Comparison of ENCODE assay signal across 26 cellular contexts in genomic region chr20:62910217-62910766, GRCh38. TPM values are rescaled to one million over a fixed set of nuclear protein-coding genes. Genes with fewer than 3 reads are reported as not detected.
DNase-seq lines count a peak whose midpoint lies in the region; ATAC-seq, FAIRE-seq and TF ChIP-seq lines count a peak whose summit lies in the region.
"Had no signal": no experiment of that assay in that cellular context is flagged by ENCODE, and none has a peak within 500 bp of the region (broad histone marks: within the 10 kb centered on the region; RNA-seq: fewer than 3 reads in every experiment).

No MANE protein-coding gene starts in this region.

- no peak overlapping the region for H3K4me3 Mint-ChIP-seq in activated CD4-positive, alpha-beta memory T cell treated with anti-CD3 and anti-CD28 coated beads for 36 hours
- H3K4me3 Mint-ChIP-seq in activated CD4-positive, alpha-beta memory T cell treated with anti-CD3 and anti-CD28 coated beads, Interleukin-2, amount 10 ng/mL, durations not matched to agents 7 days and 5 days = no peak overlapping the region
- H3K4me3 Mint-ChIP-seq in CD4-positive, alpha-beta T cell = no peak overlapping the region
- no peak overlapping the region for H3K4me3 Mint-ChIP-seq in immature natural killer cell
- H3K4me3 Mint-ChIP-seq: activated T-cell treated with anti-CD3 and anti-CD28 coated beads, Interleukin-2, amount 50 U/mL, for 4 hours had no signal

- H3K9me3 ChIP-seq in CD4-positive, alpha-beta T cell (ENCODE audit: control insufficient read depth, low read length) = no peaks in the 10 kb centered on the region
- H3K9me3 ChIP-seq in RWPE2 (ENCODE audit: severe bottlenecking) (no peaks in the 10 kb centered on the region), lower lobe of right lung (no peaks in the 10 kb centered on the region), hepatocyte (ENCODE audit: low read depth) (no peaks in the 10 kb centered on the region)
- H3K9me3 ChIP-seq: esophagus squamous epithelium, SJSA1, tibial artery had no signal

- intact Hi-C loops in activated CD4-positive, alpha-beta memory T cell treated with anti-CD3 and anti-CD28 coated beads for 36 hours (cut with micrococcal nuclease) = no loop called here
- intact Hi-C loops in CD4-positive, alpha-beta T cell (cut with DNase I, micrococcal nuclease) = no loop called here
- intact Hi-C loops in lower lobe of right lung (cut with DNase I) = no loop called here

- H4K20me1 ChIP-seq in hepatocyte (ENCODE audit: insufficient read depth, poor library complexity, severe bottlenecking) = peaks cover 86% of the 10 kb centered on the region

- TF ChIP-seq CTCF in CD4-positive, alpha-beta T cell (IDR thresholded peaks at IDR 0.05) = no peak
- TF ChIP-seq CTCF in RWPE2 (IDR thresholded peaks at IDR 0.05; ENCODE audit: poor library complexity, severe bottlenecking) (no peak), lower lobe of right lung (IDR thresholded peaks at IDR 0.05) (no peak), hepatocyte (IDR thresholded peaks at IDR 0.05; ENCODE audit: poor library complexity) (no peak)

- H3K9me3 Mint-ChIP-seq in activated CD4-positive, alpha-beta memory T cell treated with anti-CD3 and anti-CD28 coated beads for 36 hours = no peaks in the 10 kb centered on the region
- no peaks in the 10 kb centered on the region for H3K9me3 Mint-ChIP-seq in activated CD4-positive, alpha-beta memory T cell treated with anti-CD3 and anti-CD28 coated beads, Interleukin-2, amount 10 ng/mL, durations not matched to agents 7 days and 5 days
- no peaks in the 10 kb centered on the region for H3K9me3 Mint-ChIP-seq in CD4-positive, alpha-beta T cell
- no peaks in the 10 kb centered on the region for H3K9me3 Mint-ChIP-seq in immature natural killer cell
- H3K9me3 Mint-ChIP-seq: activated T-cell treated with anti-CD3 and anti-CD28 coated beads, Interleukin-2, amount 50 U/mL, for 4 hours had no signal

- H3K27me3 Mint-ChIP-seq in activated CD4-positive, alpha-beta memory T cell treated with anti-CD3 and anti-CD28 coated beads for 36 hours = no peaks in the 10 kb centered on the region
- H3K27me3 Mint-ChIP-seq in activated CD4-positive, alpha-beta memory T cell treated with anti-CD3 and anti-CD28 coated beads, Interleukin-2, amount 10 ng/mL, durations not matched to agents 7 days and 5 days = no peaks in the 10 kb centered on the region
- H3K27me3 Mint-ChIP-seq in CD4-positive, alpha-beta T cell = no peaks in the 10 kb centered on the region
- H3K27me3 Mint-ChIP-seq in immature natural killer cell (ENCODE audit: low read depth in 3 of 3) = peaks cover 2 to 3% (median 2%) of the 10 kb centered on the region in 3 donors

- H3K4me1 ChIP-seq in RWPE2 (ENCODE audit: insufficient read depth, poor library complexity, severe bottlenecking) (no peaks in the 10 kb centered on the region), lower lobe of right lung (peaks cover 26% of the 10 kb centered on the region), hepatocyte (ENCODE audit: insufficient read depth) (peaks cover 10% of the 10 kb centered on the region)

- H3K4me3 ChIP-seq in RWPE2 (ENCODE audit: severe bottlenecking) (no peak overlapping the region), lower lobe of right lung (no peak overlapping the region), hepatocyte (no peak overlapping the region)
- H3K4me3 ChIP-seq: cardiac muscle cell, esophagus squamous epithelium, GM23248, SJSA1, tibial artery had no signal

- no peaks in the 10 kb centered on the region for H3K9me2 ChIP-seq in hepatocyte (replicated peaks; ENCODE audit: insufficient read depth)

- peaks cover 24% of the 10 kb centered on the region for H3K4me1 Mint-ChIP-seq in activated CD4-positive, alpha-beta memory T cell treated with anti-CD3 and anti-CD28 coated beads for 36 hours (ENCODE audit: low read depth)
- H3K4me1 Mint-ChIP-seq in activated CD4-positive, alpha-beta memory T cell treated with anti-CD3 and anti-CD28 coated beads, Interleukin-2, amount 10 ng/mL, durations not matched to agents 7 days and 5 days = peaks cover 25% of the 10 kb centered on the region
- H3K4me1 Mint-ChIP-seq in CD4-positive, alpha-beta T cell (ENCODE audit: low read depth) = peaks cover 58% of the 10 kb centered on the region
- H3K4me1 Mint-ChIP-seq in immature natural killer cell = peaks cover 44 to 70% of the 10 kb centered on the region in 2 donors

- no peak overlapping the region for H3K27ac ChIP-seq in CD4-positive, alpha-beta T cell (ENCODE audit: low read depth, low read length)
- no peak overlapping the region for H3K27ac ChIP-seq in RWPE2 (ENCODE audit: poor library complexity, severe bottlenecking)
- no peak overlapping the region for H3K27ac ChIP-seq in lower lobe of right lung
- H3K27ac ChIP-seq in hepatocyte = no peak overlapping the region
- H3K27ac ChIP-seq: cardiac muscle cell, esophagus squamous epithelium, GM23248, SJSA1, tibial artery had no signal

- no peak for FAIRE-seq in H54 (lab: Jason Lieb, UNC)

- DNase-seq in activated CD4-positive, alpha-beta memory T cell treated with anti-CD3 and anti-CD28 coated beads for 36 hours = no peak
- DNase-seq in activated CD4-positive, alpha-beta memory T cell treated with anti-CD3 and anti-CD28 coated beads, Interleukin-2, amount 10 ng/mL, durations not matched to agents 7 days and 5 days = no peak
- DNase-seq in CD4-positive, alpha-beta T cell = no peak
- DNase-seq in RWPE2 (ENCODE audit: low spot score) = peak; percentile 77
- DNase-seq in lower lobe of right lung = peak; percentile 8
- DNase-seq in immature natural killer cell = no peak
- no peak for DNase-seq in H54 (ENCODE audit: insufficient read length, low spot score)
- no peak for DNase-seq in hepatocyte (ENCODE audit: low spot score)
- DNase-seq: activated CD8-positive, alpha-beta memory T cell treated with anti-CD3 and anti-CD28 coated beads for 24 hours; activated naive CD4-positive, alpha-beta T cell treated with anti-CD3 and anti-CD28 coated beads, Interleukin-2, amount 50 U/mL, for 16 hours; activated T-cell treated with anti-CD3 and anti-CD28 coated beads, Interleukin-2, amount 50 U/mL, for 4 hours; cortex of kidney; esophagus squamous epithelium; foreskin melanocyte; GM23248; IMR-90; left colon; NCI-H1092; NCI-H1930; NCI-H526; occipital lobe; T-helper 1 cell had no signal

- peaks cover 63% of the 10 kb centered on the region for H3K36me3 Mint-ChIP-seq in activated CD4-positive, alpha-beta memory T cell treated with anti-CD3 and anti-CD28 coated beads for 36 hours
- H3K36me3 Mint-ChIP-seq in activated CD4-positive, alpha-beta memory T cell treated with anti-CD3 and anti-CD28 coated beads, Interleukin-2, amount 10 ng/mL, durations not matched to agents 7 days and 5 days (ENCODE audit: low read depth) = peaks cover 76% of the 10 kb centered on the region
- H3K36me3 Mint-ChIP-seq in CD4-positive, alpha-beta T cell (ENCODE audit: low read depth) = peaks cover 89% of the 10 kb centered on the region
- H3K36me3 Mint-ChIP-seq in immature natural killer cell = peaks cover 16 to 51% (median 30%) of the 10 kb centered on the region in 3 donors

- peaks cover 83% of the 10 kb centered on the region for H3K79me2 ChIP-seq in hepatocyte

- no peak overlapping the region for H2AFZ ChIP-seq in hepatocyte
- H2AFZ ChIP-seq: GM23248 had no signal

- H3K27me3 ChIP-seq in CD4-positive, alpha-beta T cell (ENCODE audit: control insufficient read depth, insufficient read depth, low read length) = no peaks in the 10 kb centered on the region
- H3K27me3 ChIP-seq in RWPE2 (ENCODE audit: insufficient read depth, poor library complexity, severe bottlenecking) (no peaks in the 10 kb centered on the region), lower lobe of right lung (ENCODE audit: low read depth) (no peaks in the 10 kb centered on the region), hepatocyte (no peaks in the 10 kb centered on the region)
- H3K27me3 ChIP-seq: cardiac muscle cell, esophagus squamous epithelium, SJSA1, tibial artery had no signal

- H3K4me2 ChIP-seq in hepatocyte = no peak overlapping the region

- TF ChIP-seq POLR2A in H54 (IDR thresholded peaks at IDR 0.05; ENCODE audit: low read depth, low read length) = no peak

- POLR2A ChIA-PET in activated CD4-positive, alpha-beta memory T cell treated with anti-CD3 and anti-CD28 coated beads for 36 hours (lab: Charles Lee) = no interaction called here
- POLR2A ChIA-PET in activated CD4-positive, alpha-beta memory T cell treated with anti-CD3 and anti-CD28 coated beads, Interleukin-2, amount 10 ng/mL, durations not matched to agents 7 days and 5 days (lab: Charles Lee) = interaction anchor here (1.0 to 11.2 kb wide), 3 partner anchors 9 to 16 kb away, joined by 3 to 64 read pairs (median 3); partner anchors contain the start of gene DIDO1
- POLR2A ChIA-PET in CD4-positive, alpha-beta T cell (lab: Charles Lee) = interaction anchor here (1.5 kb wide), 1 partner anchor 9 kb away, joined by 5 read pairs; no protein-coding TSS in a partner anchor

- H3K27ac Mint-ChIP-seq in activated CD4-positive, alpha-beta memory T cell treated with anti-CD3 and anti-CD28 coated beads for 36 hours = peak overlapping the region; percentile 43
- H3K27ac Mint-ChIP-seq in activated CD4-positive, alpha-beta memory T cell treated with anti-CD3 and anti-CD28 coated beads, Interleukin-2, amount 10 ng/mL, durations not matched to agents 7 days and 5 days = no peak overlapping the region
- peak overlapping the region; percentile 10 for H3K27ac Mint-ChIP-seq in CD4-positive, alpha-beta T cell
- H3K27ac Mint-ChIP-seq in immature natural killer cell = peak overlapping the region in 3 of 6 donors; percentile 32 to 71 (median 34)

- WGBS in hepatocyte (ENCODE audit: low lambda C conversion rate, missing lambda C conversion rate) = 95% methylated on average over 11 of the region's 11 CpGs

- no peak for ATAC-seq in CD4-positive, alpha-beta T cell (ENCODE audit: poor library complexity)
- no peak for ATAC-seq in RWPE2 (ENCODE audit: low read depth)
- ATAC-seq in lower lobe of right lung = no peak
- ATAC-seq: activated T-cell treated with anti-CD3 and anti-CD28 coated beads, Interleukin-2, amount 50 U/mL, for 4 hours; left colon had no signal

- CTCF ChIA-PET in activated CD4-positive, alpha-beta memory T cell treated with anti-CD3 and anti-CD28 coated beads for 36 hours (lab: Charles Lee) = interaction anchor here (2.4 kb wide), 1 partner anchor 11 kb away, joined by 7 read pairs; no protein-coding TSS in a partner anchor
- CTCF ChIA-PET in activated CD4-positive, alpha-beta memory T cell treated with anti-CD3 and anti-CD28 coated beads, Interleukin-2, amount 10 ng/mL, durations not matched to agents 7 days and 5 days (lab: Charles Lee) = no interaction called here
- CTCF ChIA-PET in CD4-positive, alpha-beta T cell (lab: Charles Lee) = no interaction called here

- H3K36me3 ChIP-seq in RWPE2 (ENCODE audit: low read depth) = peaks cover 100% of the 10 kb centered on the region
- H3K36me3 ChIP-seq in lower lobe of right lung = peaks cover 89% of the 10 kb centered on the region
- no peaks in the 10 kb centered on the region for H3K36me3 ChIP-seq in hepatocyte (replicated peaks; ENCODE audit: insufficient read depth, low read depth)

RNA-seq across cellular contexts. Expression of gene DIDO1, which starts 16.0 kb away (rescaled TPM):
- 10 to 100 TPM; 46.6 to 48.4 TPM for total RNA-seq in activated CD4-positive, alpha-beta memory T cell treated with anti-CD3 and anti-CD28 coated beads for 36 hours
- 10 to 100 TPM; 62.2 to 66.2 TPM for total RNA-seq in activated CD4-positive, alpha-beta memory T cell treated with anti-CD3 and anti-CD28 coated beads, Interleukin-2, amount 10 ng/mL, durations not matched to agents 7 days and 5 days
- 10 to 100 TPM; 51.9 to 54.3 TPM for total RNA-seq in CD4-positive, alpha-beta T cell
- total RNA-seq in lower lobe of right lung (54.6 TPM), hepatocyte (31.5 and 31.6 TPM in 2 replicates)
- polyA plus RNA-seq in immature natural killer cell (10 to 100 TPM; 23.1 to 48.8 (median 37.7) TPM), hepatocyte (23.7 and 26.5 TPM in 2 replicates)

RNA-seq across cellular contexts. Expression of gene GID8, which starts 27.7 kb away (rescaled TPM):
- 10 to 100 TPM; 33.9 to 34.8 TPM for total RNA-seq in activated CD4-positive, alpha-beta memory T cell treated with anti-CD3 and anti-CD28 coated beads for 36 hours
- 10 to 100 TPM; 31.9 to 32.8 TPM for total RNA-seq in activated CD4-positive, alpha-beta memory T cell treated with anti-CD3 and anti-CD28 coated beads, Interleukin-2, amount 10 ng/mL, durations not matched to agents 7 days and 5 days
- 10 to 100 TPM; 39.6 to 46.1 TPM for total RNA-seq in CD4-positive, alpha-beta T cell
- total RNA-seq in lower lobe of right lung (26.2 TPM), hepatocyte (35.4 and 35.5 TPM in 2 replicates)
- polyA plus RNA-seq in immature natural killer cell (10 to 100 TPM; 20.7 to 26.8 (median 21.3) TPM), hepatocyte (16.5 and 17.9 TPM in 2 replicates)

RNA-seq across cellular contexts. Expression of gene SLC17A9, which starts 42.2 kb away (rescaled TPM):
- total RNA-seq in activated CD4-positive, alpha-beta memory T cell treated with anti-CD3 and anti-CD28 coated beads for 36 hours = 1 to 10 TPM; 9.5 to 9.7 TPM
- 1 to 10 TPM; 4.7 to 5.8 TPM for total RNA-seq in activated CD4-positive, alpha-beta memory T cell treated with anti-CD3 and anti-CD28 coated beads, Interleukin-2, amount 10 ng/mL, durations not matched to agents 7 days and 5 days
- 1 to 10 TPM; 3.5 to 5.5 TPM for total RNA-seq in CD4-positive, alpha-beta T cell
- 10.4 TPM for total RNA-seq in lower lobe of right lung
- polyA plus RNA-seq in immature natural killer cell = 1 to 10 TPM in 2 of 3 donors, under 1 TPM in 1; 0.95 to 3.5 (median 2.0) TPM
- total RNA-seq in hepatocyte = 17.3 and 26.9 TPM in 2 replicates
- polyA plus RNA-seq in hepatocyte = 83.9 and 113 TPM in 2 replicates
- total RNA-seq: A172, SJSA1 had no signal

RNA-seq across cellular contexts. Expression of gene TCFL5, which starts 48.7 kb away (rescaled TPM):
- total RNA-seq in activated CD4-positive, alpha-beta memory T cell treated with anti-CD3 and anti-CD28 coated beads for 36 hours = 1 to 10 TPM; 4.7 to 5.0 TPM
- 1 to 10 TPM; 6.0 to 6.2 TPM for total RNA-seq in activated CD4-positive, alpha-beta memory T cell treated with anti-CD3 and anti-CD28 coated beads, Interleukin-2, amount 10 ng/mL, durations not matched to agents 7 days and 5 days
- 1 to 10 TPM; 5.9 to 6.3 TPM for total RNA-seq in CD4-positive, alpha-beta T cell
- total RNA-seq in lower lobe of right lung = 8.2 TPM
- polyA plus RNA-seq in immature natural killer cell = 1 to 10 TPM in 2 of 3 donors, under 1 TPM in 1; 0.63 to 2.1 (median 1.1) TPM
- 9.1 and 9.5 TPM in 2 replicates for total RNA-seq in hepatocyte
- 8.5 and 10.5 TPM in 2 replicates for polyA plus RNA-seq in hepatocyte

Comparison
In these comparisons a context has a peak if more than half of its experiments do, and no peak if none do; other contexts are left out.
1. DNase-seq: peak in RWPE2 (single experiment) and lower lobe of right lung (single experiment); none in activated CD4-positive, alpha-beta memory T cell treated with anti-CD3 and anti-CD28 coated beads for 36 hours (single experiment), activated CD4-positive, alpha-beta memory T cell treated with anti-CD3 and anti-CD28 coated beads, Interleukin-2, amount 10 ng/mL, durations not matched to agents 7 days and 5 days (single experiment), CD4-positive, alpha-beta T cell (0 of 10), immature natural killer cell (0 of 3), H54 (single experiment) and hepatocyte (single experiment).